ENCODE assay signal across 15 cellular contexts in the genomic region with DNA sequence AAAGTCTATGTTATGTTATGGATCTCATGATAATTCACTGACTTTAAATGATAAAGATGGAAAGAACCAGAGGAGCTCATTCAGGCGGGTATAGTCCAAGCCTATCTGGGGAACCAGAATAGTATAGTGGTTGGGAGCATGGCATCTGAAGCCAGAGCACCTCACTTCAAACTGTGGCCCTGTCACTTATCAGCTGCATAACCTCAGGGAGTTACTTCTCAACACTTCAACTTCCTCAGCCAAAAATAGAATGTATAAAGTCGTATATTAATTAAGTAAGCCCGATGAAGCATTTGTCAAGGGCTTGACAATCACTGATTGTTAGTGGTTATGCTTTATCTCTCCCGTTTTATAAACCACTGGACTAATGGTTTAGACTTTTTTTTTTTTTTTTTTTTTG.
DNase-seq lines count a peak whose midpoint lies in the region; ATAC-seq, FAIRE-seq and TF ChIP-seq lines count a peak whose summit lies in the region.
"Had no signal": no experiment of that assay in that cellular context is flagged by ENCODE, and none has a peak within 500 bp of the region (broad histone marks: within the 10 kb centered on the region; RNA-seq: fewer than 3 reads in every experiment).

No MANE protein-coding gene starts in this region.

- H3K27ac ChIP-seq in SU-DHL-6 (ENCODE audit: low read depth, low read length), result peak overlapping the region; percentile 76
- peak overlapping the region; percentile 52 for H3K27ac ChIP-seq in effector memory CD4-positive, alpha-beta T cell (ENCODE audit: insufficient read depth, low read length, poor library complexity, severe bottlenecking)
- H3K27ac ChIP-seq: parathyroid adenoma, SJCRH30 had no signal

- no peak overlapping the region for H2AFZ ChIP-seq in SU-DHL-6 (ENCODE audit: low read depth, low read length, severe bottlenecking)
- H2AFZ ChIP-seq: parathyroid adenoma had no signal

- peaks cover 0 to 2% (median 1%) of the 10 kb centered on the region in 3 donors for H3K27me3 Mint-ChIP-seq in CD14-positive monocyte (ENCODE audit: low read depth in 3 of 3)

- no peaks in the 10 kb centered on the region for H3K9me2 ChIP-seq in SU-DHL-6 (replicated peaks; ENCODE audit: insufficient read depth, low read length)

- no peaks in the 10 kb centered on the region for H3K27me3 ChIP-seq in SU-DHL-6 (ENCODE audit: low read length)
- no peaks in the 10 kb centered on the region for H3K27me3 ChIP-seq in effector memory CD4-positive, alpha-beta T cell (replicated peaks; ENCODE audit: control insufficient read depth, insufficient read depth, low read length, poor library complexity, severe bottlenecking)
- H3K27me3 ChIP-seq: SJCRH30 had no signal

- no peaks in the 10 kb centered on the region for H3K9me3 Mint-ChIP-seq in CD14-positive monocyte

- H3K4me3 Mint-ChIP-seq in CD14-positive monocyte, result peak overlapping the region in 1 of 2 donors; percentile 13

- no peak for TF ChIP-seq POLR2A in GM12891 (IDR thresholded peaks at IDR 0.05; ENCODE audit: low read depth, low read length)

- intact Hi-C loops in CD14-positive monocyte (cut with micrococcal nuclease) (loop anchor here in 1 of 2 donors (10.0 kb wide), 1 partner anchor 642 kb away; no protein-coding TSS in a partner anchor), cardiac septum (cut with DNase I) (no loop called here)

- H3F3A ChIP-seq in SU-DHL-6 (ENCODE audit: insufficient read depth), result peaks cover 67% of the 10 kb centered on the region

- peak overlapping the region; percentile 24 for H3K4me3 ChIP-seq in SU-DHL-6 (ENCODE audit: insufficient read depth, low read length, poor library complexity, severe bottlenecking)
- no peak overlapping the region for H3K4me3 ChIP-seq in effector memory CD4-positive, alpha-beta T cell (ENCODE audit: insufficient read depth, low read depth, low read length, poor library complexity, severe bottlenecking)
- H3K4me3 ChIP-seq: heart left ventricle, lung, SJCRH30 had no signal

- no peak for TF ChIP-seq CTCF in CD14-positive monocyte (IDR thresholded peaks at IDR 0.05)
- TF ChIP-seq CTCF in SU-DHL-6 (IDR thresholded peaks at IDR 0.05; ENCODE audit: insufficient read depth, low read length, poor library complexity, severe bottlenecking), result no peak

- H3K9me3 ChIP-seq in SU-DHL-6 (ENCODE audit: insufficient read depth, low read length), result no peaks in the 10 kb centered on the region
- no peaks in the 10 kb centered on the region for H3K9me3 ChIP-seq in effector memory CD4-positive, alpha-beta T cell (ENCODE audit: control insufficient read depth, low read length)
- H3K9me3 ChIP-seq: heart left ventricle, SJCRH30 had no signal

- no peaks in the 10 kb centered on the region for H4K20me1 ChIP-seq in SU-DHL-6 (ENCODE audit: low read depth, low read length)

- H3K4me2 ChIP-seq in SU-DHL-6 (ENCODE audit: low read depth, low read length, poor library complexity, severe bottlenecking), result peak overlapping the region; percentile 87

- H3K4me1 ChIP-seq in effector memory CD4-positive, alpha-beta T cell (ENCODE audit: control insufficient read depth, insufficient read depth, low read length, poor library complexity, severe bottlenecking), result peaks cover 45% of the 10 kb centered on the region

- peaks cover 3% of the 10 kb centered on the region; the same call in 1 of the 2 replicates for H3K36me3 ChIP-seq in SU-DHL-6 (ENCODE audit: low read length)
- H3K36me3 ChIP-seq in effector memory CD4-positive, alpha-beta T cell (ENCODE audit: control insufficient read depth, insufficient read depth, low read length), result no peaks in the 10 kb centered on the region
- H3K36me3 ChIP-seq: heart left ventricle, SJCRH30 had no signal

- peaks cover 6 to 11% of the 10 kb centered on the region in 2 donors for H3K36me3 Mint-ChIP-seq in CD14-positive monocyte

- H3K79me2 ChIP-seq in SU-DHL-6 (ENCODE audit: insufficient read depth, low read length), result peaks cover 76% of the 10 kb centered on the region
- H3K79me2 ChIP-seq: parathyroid adenoma had no signal

- no peak for DNase-seq in CD14-positive monocyte (ENCODE audit: low spot score)
- no peak for DNase-seq in GM12891 (ENCODE audit: insufficient read length, low spot score)
- DNase-seq in effector memory CD4-positive, alpha-beta T cell, result no peak
- DNase-seq in cardiac septum (ENCODE audit: low spot score), result no peak
- DNase-seq in DMS153 treated with DMSO at 0.1 percent for 48 hours (lab: John Stamatoyannopoulos, UW; ENCODE audit: unreplicated experiment), result no peak
- DNase-seq: activated CD8-positive, alpha-beta memory T cell treated with anti-CD3 and anti-CD28 coated beads for 24 hours; heart left ventricle; NCI-H2227 treated with DMSO at 0.1 percent for 48 hours; SJCRH30; stimulated activated CD4-positive, alpha-beta T cell treated with anti-CD3 and anti-CD28 coated beads, Interleukin-2, amount 100 ng/mL, for 48 hours had no signal

- H3K4me1 Mint-ChIP-seq in CD14-positive monocyte, result peaks cover 75% of the 10 kb centered on the region

- peak; percentile 20 for FAIRE-seq in GM12891 (lab: Jason Lieb, UNC)

- ATAC-seq in HG02678 (IDR thresholded peaks at IDR 0.05; ENCODE audit: unreplicated experiment) (no peak), HG03108 (IDR thresholded peaks at IDR 0.05; ENCODE audit: unreplicated experiment) (no peak)
- ATAC-seq: heart left ventricle had no signal

- peak overlapping the region; percentile 44 for H3K9ac ChIP-seq in SU-DHL-6 (ENCODE audit: low read length)
- H3K9ac ChIP-seq: parathyroid adenoma had no signal

- H3K27ac Mint-ChIP-seq in CD14-positive monocyte, result peak overlapping the region; percentile 84 to 93 (median 91)

TF ChIP-seq in GM12891, 5 proteins besides CTCF, POLR2A, EP300 and RAD21:
- TF ChIP-seq PAX5 (IDR thresholded peaks at IDR 0.05; ENCODE audit: insufficient read depth, low read length, severe bottlenecking) (no peak), POLR2AphosphoS5 (IDR thresholded peaks at IDR 0.05; ENCODE audit: low read depth, low read length) (no peak), POU2F2 (IDR thresholded peaks at IDR 0.05; ENCODE audit: low read depth, low read length) (no peak), TAF1 (IDR thresholded peaks at IDR 0.05; ENCODE audit: low read depth, low read length) (no peak), SPI1 (IDR thresholded peaks at IDR 0.05; ENCODE audit: low read depth, low read length) (no peak)
